Comparison of ENCODE assay signal across 8 cellular contexts in genomic region chr1:114757455-114758250, GRCh38. TPM values are rescaled to one million over a fixed set of nuclear protein-coding genes. Genes with fewer than 3 reads are reported as not detected.
DNase-seq lines count a peak whose midpoint lies in the region; ATAC-seq and TF ChIP-seq lines count a peak whose summit lies in the region.

CSDE1 (minus strand) TSS chr1:114757984; CDS start chr1:114739890, 18,094 bp downstream.

- no peaks in the 10 kb centered on the region for H3K36me3 ChIP-seq in CD4-positive, CD25-positive, alpha-beta regulatory T cell (ENCODE audit: control insufficient read depth, insufficient read depth, low read length)
- no peaks in the 10 kb centered on the region for H3K36me3 ChIP-seq in left lung

- H3K36me3 Mint-ChIP-seq in CD4-positive, CD25-positive, alpha-beta regulatory T cell = no peaks in the 10 kb centered on the region
- peaks cover 23% of the 10 kb centered on the region for H3K36me3 Mint-ChIP-seq in dendritic cell treated with granulocyte-macrophage colony-stimulating factor and Interleukin-4, amounts not matched to agents 40 ng/mL and 50 ng/mL, for 4 days (ENCODE audit: low read depth)

- H3K9me3 Mint-ChIP-seq in CD4-positive, CD25-positive, alpha-beta regulatory T cell = peaks cover 0 to 5% (median 0%) of the 10 kb centered on the region in 7 donors
- H3K9me3 Mint-ChIP-seq in dendritic cell treated with granulocyte-macrophage colony-stimulating factor and Interleukin-4, amounts not matched to agents 40 ng/mL and 50 ng/mL, for 4 days = peaks cover 1% of the 10 kb centered on the region

- H3K4me3 ChIP-seq in CD4-positive, CD25-positive, alpha-beta regulatory T cell (ENCODE audit: low read depth, low read length) = peak within 1 kb of the TSS; percentile 99
- peak within 1 kb of the TSS; percentile 77 to 88 for H3K4me3 ChIP-seq in left lung

- TF ChIP-seq CTCF in left lung (IDR thresholded peaks at IDR 0.05) = peak in 1 of 2 donors; percentile 27

- peak within 1 kb of the TSS; percentile 100 for H3K27ac ChIP-seq in CD4-positive, CD25-positive, alpha-beta regulatory T cell (ENCODE audit: insufficient read depth, low read length, poor library complexity, severe bottlenecking)
- H3K27ac ChIP-seq in left lung = peak within 1 kb of the TSS; percentile 99 to 100

- peaks cover 20 to 56% (median 49%) of the 10 kb centered on the region in 4 donors for H3K4me1 Mint-ChIP-seq in CD4-positive, CD25-positive, alpha-beta regulatory T cell
- peaks cover 41% of the 10 kb centered on the region for H3K4me1 Mint-ChIP-seq in dendritic cell treated with granulocyte-macrophage colony-stimulating factor and Interleukin-4, amounts not matched to agents 40 ng/mL and 50 ng/mL, for 4 days (ENCODE audit: low read depth)

- peaks cover 12% of the 10 kb centered on the region for H3K27me3 Mint-ChIP-seq in CD4-positive, CD25-positive, alpha-beta regulatory T cell
- H3K27me3 Mint-ChIP-seq in dendritic cell treated with granulocyte-macrophage colony-stimulating factor and Interleukin-4, amounts not matched to agents 40 ng/mL and 50 ng/mL, for 4 days = no peaks in the 10 kb centered on the region

- peak within 1 kb of the TSS; percentile 99 to 100 (median 100) for H3K27ac Mint-ChIP-seq in CD4-positive, CD25-positive, alpha-beta regulatory T cell
- peak within 1 kb of the TSS; percentile 100 for H3K27ac Mint-ChIP-seq in dendritic cell treated with granulocyte-macrophage colony-stimulating factor and Interleukin-4, amounts not matched to agents 40 ng/mL and 50 ng/mL, for 4 days

- H3K9me3 ChIP-seq in CD4-positive, CD25-positive, alpha-beta regulatory T cell (ENCODE audit: control insufficient read depth in 2 of 2, low read length in 2 of 2) = no peaks in the 10 kb centered on the region
- no peaks in the 10 kb centered on the region for H3K9me3 ChIP-seq in left lung

- intact Hi-C loops in dendritic cell treated with granulocyte-macrophage colony-stimulating factor and Interleukin-4, amounts not matched to agents 40 ng/mL and 50 ng/mL, for 4 days (cut with micrococcal nuclease) = loop anchor here (1.0 to 5.0 kb wide), 3 partner anchors 41 to 245 kb away; partner anchors contain the start of genes BCAS2, NRAS and TRIM33
- intact Hi-C loops in left lung (cut with DNase I) = no loop called here

- peak; percentile 85 to 88 for ATAC-seq in CD4-positive, CD25-positive, alpha-beta regulatory T cell (ENCODE audit: low read depth in 2 of 2)
- ATAC-seq in GM19397 (IDR thresholded peaks at IDR 0.05; ENCODE audit: unreplicated experiment) = peak; percentile 84
- peak; percentile 84 for ATAC-seq in HG03571 (IDR thresholded peaks at IDR 0.05; ENCODE audit: unreplicated experiment)
- peak; percentile 97 for ATAC-seq in left lung

- DNase-seq in CD4-positive, CD25-positive, alpha-beta regulatory T cell = peak; percentile 95 to 98 (median 97)
- DNase-seq in NCI-H774 (lab: John Stamatoyannopoulos, UW) (peak; percentile 96), left lung (peak; percentile 97 to 99)
- peak; percentile 96 to 97 for DNase-seq in activated CD4-positive, alpha-beta T cell treated with anti-CD3 and anti-CD28 coated beads, Interleukin-2, amount 50 U/mL, for 4 hours
- peak; percentile 93 for DNase-seq in stimulated activated CD4-positive, alpha-beta T cell treated with anti-CD3 and anti-CD28 coated beads, Interleukin-2, amount 100 ng/mL, for 48 hours

- peaks cover 52% of the 10 kb centered on the region for H3K4me1 ChIP-seq in CD4-positive, CD25-positive, alpha-beta regulatory T cell (ENCODE audit: control insufficient read depth, insufficient read depth, low read length, poor library complexity, severe bottlenecking)
- H3K4me1 ChIP-seq in left lung = peaks cover 27 to 49% of the 10 kb centered on the region in 2 donors

- peak within 1 kb of the TSS; percentile 97 to 100 (median 98) for H3K4me3 Mint-ChIP-seq in CD4-positive, CD25-positive, alpha-beta regulatory T cell
- H3K4me3 Mint-ChIP-seq in dendritic cell treated with granulocyte-macrophage colony-stimulating factor and Interleukin-4, amounts not matched to agents 40 ng/mL and 50 ng/mL, for 4 days = peak within 1 kb of the TSS; percentile 97

- H3K27me3 ChIP-seq in CD4-positive, CD25-positive, alpha-beta regulatory T cell (ENCODE audit: control insufficient read depth, insufficient read depth, low read length) = no peaks in the 10 kb centered on the region
- H3K27me3 ChIP-seq in left lung = no peaks in the 10 kb centered on the region

RNA-seq across cellular contexts. Expression of gene CSDE1, which starts in this region (rescaled TPM):
- total RNA-seq in CD4-positive, CD25-positive, alpha-beta regulatory T cell = 641 TPM
- polyA plus RNA-seq in CD4-positive, CD25-positive, alpha-beta regulatory T cell = 100 to 1,000 TPM; 363 to 395 (median 367) TPM
- total RNA-seq in left lung = 100 to 1,000 TPM; 493 to 524 TPM

Comparison
In these comparisons a context has a peak if more than half of its experiments do, and no peak if none do; other contexts are left out.
1. Peak in every context shown above with its lines: DNase-seq, ATAC-seq, H3K4me3 ChIP-seq and H3K27ac ChIP-seq.